In the genomic region with DNA sequence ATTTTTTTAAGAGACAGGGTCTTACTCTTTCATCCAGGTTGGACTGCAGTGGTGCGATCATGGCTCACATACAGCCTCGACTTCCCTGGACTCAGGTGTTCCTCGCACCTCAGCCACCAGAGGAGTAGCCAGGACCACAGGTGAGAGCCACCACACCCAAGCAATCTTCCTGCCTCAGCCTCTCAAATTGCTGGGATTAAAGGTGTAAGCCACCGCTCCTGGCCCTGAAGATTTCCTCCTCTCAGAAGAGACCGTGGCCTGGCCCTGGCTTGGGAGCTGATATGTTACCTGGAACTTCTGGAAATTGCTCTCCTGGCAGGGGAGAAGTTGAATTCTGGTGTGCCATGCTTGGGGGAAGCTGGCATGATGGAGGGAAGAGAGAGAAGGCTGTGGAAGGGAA, we compare ENCODE assay signal across 17 cellular contexts. TPM values are rescaled to one million over a fixed set of nuclear protein-coding genes. Genes with fewer than 3 reads are reported as not detected.
DNase-seq lines count a peak whose midpoint lies in the region; ATAC-seq and TF ChIP-seq lines count a peak whose summit lies in the region.
"Had no signal": no experiment of that assay in that cellular context is flagged by ENCODE, and none has a peak within 500 bp of the region (broad histone marks: within the 10 kb centered on the region; RNA-seq: fewer than 3 reads in every experiment).

No MANE protein-coding gene starts in this region.

- no peak overlapping the region for H3K4me3 ChIP-seq in right atrium auricular region
- H3K4me3 ChIP-seq in coronary artery = no peak overlapping the region
- H3K4me3 ChIP-seq in trophoblast cell (ENCODE audit: low read depth, low read length) = peak overlapping the region; percentile 9

- H3K36me3 ChIP-seq in right atrium auricular region = no peaks in the 10 kb centered on the region
- H3K36me3 ChIP-seq in trophoblast cell (ENCODE audit: control insufficient read depth in 1 of 2, insufficient read depth in 2 of 2, low read length in 2 of 2) = no peaks in the 10 kb centered on the region
- H3K36me3 ChIP-seq: BE2C had no signal

- no peak for ATAC-seq in HG03159 (IDR thresholded peaks at IDR 0.05; ENCODE audit: unreplicated experiment)

- H2AK5ac ChIP-seq in trophoblast cell (ENCODE audit: low read length) = no peak overlapping the region

- no peak overlapping the region for H3K4me2 ChIP-seq in trophoblast cell (ENCODE audit: low read length)

- H3K27ac ChIP-seq in right atrium auricular region (no peak overlapping the region), coronary artery (no peak overlapping the region), trophoblast cell (ENCODE audit: low read depth, low read length) (no peak overlapping the region)

- no peak overlapping the region for H2AFZ ChIP-seq in trophoblast cell (ENCODE audit: insufficient read depth, low read length, poor library complexity)

- H3K14ac ChIP-seq in trophoblast cell (ENCODE audit: low read length) = no peak overlapping the region

- no peak overlapping the region for H4K91ac ChIP-seq in trophoblast cell (ENCODE audit: low read depth, low read length)

- H4K12ac ChIP-seq in trophoblast cell (ENCODE audit: low read depth, low read length) = no peak overlapping the region

- H4K8ac ChIP-seq in trophoblast cell (ENCODE audit: low read depth, low read length) = no peak overlapping the region

- H2BK5ac ChIP-seq in trophoblast cell (ENCODE audit: low read depth, low read length, poor library complexity) = no peak overlapping the region

- H3K18ac ChIP-seq in trophoblast cell (ENCODE audit: low read length) = no peak overlapping the region

- DNase-seq in cardiac septum (ENCODE audit: low spot score) = peak; percentile 26
- no peak for DNase-seq in right atrium auricular region (ENCODE audit: low spot score)
- DNase-seq in coronary artery (ENCODE audit: low spot score) = peak; percentile 57
- no peak for DNase-seq in trophoblast cell
- DNase-seq in T1000 (lab: John Stamatoyannopoulos, UW) = no peak
- no peak for DNase-seq in stimulated activated CD4-positive, alpha-beta T cell treated with anti-CD3 and anti-CD28 coated beads, Interleukin-2, amount 100 ng/mL, for 24 hours
- DNase-seq: BE2C, DMS79, H7, Kasumi-1, NCI-H1417 treated with DMSO at 0.1 percent for 48 hours, NCI-H187, NCI-H446 treated with DMSO at 0.1 percent for 48 hours, NCI-H526 treated with DMSO at 0.1 percent for 48 hours, OCI-M1, Right ventricle myocardium superior had no signal

- no peaks in the 10 kb centered on the region for H3K79me2 ChIP-seq in trophoblast cell (ENCODE audit: control insufficient read depth, insufficient read depth, low read length, poor library complexity)

- H3K27me3 ChIP-seq in right atrium auricular region = no peaks in the 10 kb centered on the region
- no peaks in the 10 kb centered on the region for H3K27me3 ChIP-seq in trophoblast cell (ENCODE audit: insufficient read depth, low read length)
- H3K27me3 ChIP-seq: BE2C had no signal

- H3K79me1 ChIP-seq in trophoblast cell (ENCODE audit: low read length) = no peaks in the 10 kb centered on the region

- H2BK12ac ChIP-seq in trophoblast cell (ENCODE audit: low read length) = no peak overlapping the region

- H3K4me1 ChIP-seq in right atrium auricular region = peaks cover 0 to 24% of the 10 kb centered on the region in 2 donors
- H3K4me1 ChIP-seq in trophoblast cell (ENCODE audit: control insufficient read depth in 1 of 2, insufficient read depth in 2 of 2, low read length in 2 of 2) = peaks cover 9 to 15% of the 10 kb centered on the region in 2 experiments
- H3K4me1 ChIP-seq: BE2C had no signal

- H3K9me3 ChIP-seq in right atrium auricular region = no peaks in the 10 kb centered on the region
- no peaks in the 10 kb centered on the region for H3K9me3 ChIP-seq in trophoblast cell (ENCODE audit: insufficient read depth, low read depth, low read length)
- H3K9me3 ChIP-seq: BE2C had no signal

- intact Hi-C loops in cardiac septum (cut with DNase I) = no loop called here

- H3K9ac ChIP-seq in trophoblast cell (ENCODE audit: low read length) = no peak overlapping the region

- TF ChIP-seq CTCF in right atrium auricular region (IDR thresholded peaks at IDR 0.05) (no peak), coronary artery (IDR thresholded peaks at IDR 0.05) (no peak)

- no peak overlapping the region for H2BK120ac ChIP-seq in trophoblast cell (ENCODE audit: insufficient read depth, low read length, poor library complexity)

- H3K23ac ChIP-seq in trophoblast cell (ENCODE audit: low read length) = no peak overlapping the region

- H3K4ac ChIP-seq in trophoblast cell (ENCODE audit: low read depth, low read length) = no peak overlapping the region

- WGBS in trophoblast cell (ENCODE audit: extremely low coverage, insufficient coverage, insufficient read length) = no CpG with 5 or more reads among the region's 5 CpGs

RNA-seq across cellular contexts. Expression of a gene that starts 36.2 kb away (rescaled TPM):
- 7.2 TPM for total RNA-seq in cardiac septum
- total RNA-seq in right atrium auricular region = 10 to 100 TPM; 10.6 to 11.5 TPM
- 5.5 and 5.9 TPM in 2 replicates for polyA plus RNA-seq in trophoblast cell (2013)

Comparison
In these comparisons a context has a peak if more than half of its experiments do, and no peak if none do; other contexts are left out.
1. DNase-seq: peak in cardiac septum (single experiment) and coronary artery (single experiment); none in right atrium auricular region (single experiment), trophoblast cell (0 of 2), T1000 (single experiment) and stimulated activated CD4-positive, alpha-beta T cell treated with anti-CD3 and anti-CD28 coated beads, Interleukin-2, amount 100 ng/mL, for 24 hours (0 of 2).